ENCODE assay signal across 1 cellular context in genomic region chr18:6983366-6983765, GRCh38.
TF ChIP-seq lines count a peak whose summit lies in the region.

No MANE protein-coding gene starts in this region.

TF ChIP-seq in GM23338, 12 proteins besides CTCF, POLR2A, EP300 and RAD21 (continued from another document):
- TF ChIP-seq, protein P1, sequence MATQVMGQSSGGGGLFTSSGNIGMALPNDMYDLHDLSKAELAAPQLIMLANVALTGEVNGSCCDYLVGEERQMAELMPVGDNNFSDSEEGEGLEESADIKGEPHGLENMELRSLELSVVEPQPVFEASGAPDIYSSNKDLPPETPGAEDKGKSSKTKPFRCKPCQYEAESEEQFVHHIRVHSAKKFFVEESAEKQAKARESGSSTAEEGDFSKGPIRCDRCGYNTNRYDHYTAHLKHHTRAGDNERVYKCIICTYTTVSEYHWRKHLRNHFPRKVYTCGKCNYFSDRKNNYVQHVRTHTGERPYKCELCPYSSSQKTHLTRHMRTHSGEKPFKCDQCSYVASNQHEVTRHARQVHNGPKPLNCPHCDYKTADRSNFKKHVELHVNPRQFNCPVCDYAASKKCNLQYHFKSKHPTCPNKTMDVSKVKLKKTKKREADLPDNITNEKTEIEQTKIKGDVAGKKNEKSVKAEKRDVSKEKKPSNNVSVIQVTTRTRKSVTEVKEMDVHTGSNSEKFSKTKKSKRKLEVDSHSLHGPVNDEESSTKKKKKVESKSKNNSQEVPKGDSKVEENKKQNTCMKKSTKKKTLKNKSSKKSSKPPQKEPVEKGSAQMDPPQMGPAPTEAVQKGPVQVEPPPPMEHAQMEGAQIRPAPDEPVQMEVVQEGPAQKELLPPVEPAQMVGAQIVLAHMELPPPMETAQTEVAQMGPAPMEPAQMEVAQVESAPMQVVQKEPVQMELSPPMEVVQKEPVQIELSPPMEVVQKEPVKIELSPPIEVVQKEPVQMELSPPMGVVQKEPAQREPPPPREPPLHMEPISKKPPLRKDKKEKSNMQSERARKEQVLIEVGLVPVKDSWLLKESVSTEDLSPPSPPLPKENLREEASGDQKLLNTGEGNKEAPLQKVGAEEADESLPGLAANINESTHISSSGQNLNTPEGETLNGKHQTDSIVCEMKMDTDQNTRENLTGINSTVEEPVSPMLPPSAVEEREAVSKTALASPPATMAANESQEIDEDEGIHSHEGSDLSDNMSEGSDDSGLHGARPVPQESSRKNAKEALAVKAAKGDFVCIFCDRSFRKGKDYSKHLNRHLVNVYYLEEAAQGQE (IDR thresholded peaks at IDR 0.05; ENCODE audit: unreplicated experiment): no peak
- no peak for TF ChIP-seq ZNF114 (CRISPR knock-in tag; IDR thresholded peaks at IDR 0.05)
